In the genomic region with DNA sequence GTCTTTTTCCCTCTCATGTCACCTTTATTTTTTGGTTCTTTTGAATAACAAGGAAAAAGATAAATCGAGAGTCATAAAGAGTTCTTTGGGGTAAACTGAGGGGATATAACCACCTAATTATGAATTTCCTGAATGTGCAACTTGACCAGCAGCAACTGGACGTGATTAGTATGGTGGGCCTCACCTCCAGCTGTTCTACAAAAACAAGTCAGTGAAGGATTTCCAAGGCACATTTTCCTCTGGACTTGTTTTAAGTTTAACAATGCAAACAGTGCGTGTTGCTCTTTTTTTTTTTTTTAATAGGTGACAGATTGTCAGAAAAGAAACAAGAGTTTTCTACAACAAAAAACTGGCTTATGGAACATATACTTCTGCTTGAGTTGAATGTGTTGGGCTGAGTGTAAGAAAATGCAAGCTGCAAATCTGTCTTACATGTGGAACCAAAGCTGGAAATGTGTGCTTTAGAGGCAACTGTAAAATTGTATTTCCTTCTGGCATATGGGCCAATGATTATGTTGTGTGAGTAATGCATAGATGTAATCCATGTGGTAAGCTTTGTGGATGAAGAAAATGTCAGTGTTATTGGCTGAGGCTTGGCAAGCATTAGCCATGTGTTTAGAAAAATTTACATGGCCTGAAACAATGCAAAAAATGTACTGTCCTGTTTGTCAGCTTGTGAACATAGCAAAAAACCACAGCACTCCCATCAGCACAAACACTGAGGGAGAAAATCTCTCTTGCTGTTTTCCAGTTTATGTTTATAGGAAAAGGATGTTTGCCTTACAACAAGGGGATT, we compare ENCODE assay signal across 16 cellular contexts. TPM values are rescaled to one million over a fixed set of nuclear protein-coding genes. Genes with fewer than 3 reads are reported as not detected.
DNase-seq lines count a peak whose midpoint lies in the region; ATAC-seq and TF ChIP-seq lines count a peak whose summit lies in the region.
"Had no signal": no experiment of that assay in that cellular context is flagged by ENCODE, and none has a peak within 500 bp of the region (broad histone marks: within the 10 kb centered on the region; RNA-seq: fewer than 3 reads in every experiment).

No MANE protein-coding gene starts in this region.

- ATAC-seq in T-helper 17 cell: no peak

- H3K36me3 Mint-ChIP-seq in MCF 10A (ENCODE audit: insufficient read depth, unreplicated experiment): peaks cover 7% of the 10 kb centered on the region
- peaks cover 7% of the 10 kb centered on the region for H3K36me3 Mint-ChIP-seq in T-helper 2 cell treated with Interferon-gamma antibody and Interleukin-4, amounts not matched to agents 5 μg/mL and 100 μg/mL, for 36 hours (ENCODE audit: low read depth)
- no peaks in the 10 kb centered on the region for H3K36me3 Mint-ChIP-seq in T-helper 17 cell (ENCODE audit: low read depth)

- H3K9me3 Mint-ChIP-seq in MCF 10A (ENCODE audit: unreplicated experiment): peaks cover 14% of the 10 kb centered on the region
- peaks cover 22% of the 10 kb centered on the region for H3K9me3 Mint-ChIP-seq in T-helper 2 cell treated with Interferon-gamma antibody and Interleukin-4, amounts not matched to agents 5 μg/mL and 100 μg/mL, for 36 hours

- TF ChIP-seq POLR2A in breast epithelium (IDR thresholded peaks at IDR 0.05): no peak

- H3K4me1 ChIP-seq in breast epithelium (no peaks in the 10 kb centered on the region), smooth muscle cell (ENCODE audit: low read depth) (peaks cover 14% of the 10 kb centered on the region)
- H3K4me1 ChIP-seq: prostate gland, testis had no signal

- TF ChIP-seq CTCF in MCF 10A (IDR thresholded peaks at IDR 0.05; ENCODE audit: unreplicated experiment) (no peak), breast epithelium (IDR thresholded peaks at IDR 0.05) (no peak), foreskin fibroblast (IDR thresholded peaks at IDR 0.05; ENCODE audit: low read depth, low read length) (no peak), smooth muscle cell (IDR thresholded peaks at IDR 0.05; ENCODE audit: borderline replicate concordance, insufficient read depth, poor library complexity, severe bottlenecking) (no peak)

- no TSS peak for BruUV-seq in MCF 10A (replicated peaks; lab: Mats Ljungman, UMichigan)

- H3K27ac ChIP-seq in breast epithelium (no peak overlapping the region), smooth muscle cell (ENCODE audit: low read depth) (peak overlapping the region; percentile 88)
- H3K27ac ChIP-seq: prostate gland, testis had no signal

- no peaks in the 10 kb centered on the region for H3K27me3 Mint-ChIP-seq in MCF 10A (ENCODE audit: insufficient read depth, unreplicated experiment)
- no peaks in the 10 kb centered on the region for H3K27me3 Mint-ChIP-seq in T-helper 2 cell treated with Interferon-gamma antibody and Interleukin-4, amounts not matched to agents 5 μg/mL and 100 μg/mL, for 36 hours (ENCODE audit: low read depth)
- H3K27me3 Mint-ChIP-seq in T-helper 17 cell: peaks cover 11% of the 10 kb centered on the region

- no peak overlapping the region for H2AFZ ChIP-seq in smooth muscle cell (ENCODE audit: low read depth)

- H3K4me3 ChIP-seq in breast epithelium (no peak overlapping the region), foreskin fibroblast (ENCODE audit: low read depth in 1 of 2, low read length in 2 of 2) (no peak overlapping the region), smooth muscle cell (no peak overlapping the region)
- H3K4me3 ChIP-seq: prostate gland, testis had no signal

- CTCF ChIA-PET in MCF 10A (lab: Yijun Ruan, JAX): interaction anchor here (0.5 to 0.7 kb wide), 2 partner anchors 303 to 1180 kb away, joined by 3 read pairs; no protein-coding TSS in a partner anchor

- peaks cover 14% of the 10 kb centered on the region for H3F3A ChIP-seq in smooth muscle cell (ENCODE audit: low read depth)

- peak overlapping the region; percentile 54 for H3K4me2 ChIP-seq in smooth muscle cell

- H3K36me3 ChIP-seq in breast epithelium: no peaks in the 10 kb centered on the region
- peaks cover 3% of the 10 kb centered on the region for H3K36me3 ChIP-seq in smooth muscle cell (ENCODE audit: low read depth)
- H3K36me3 ChIP-seq: prostate gland had no signal

- H3K27me3 ChIP-seq in breast epithelium (no peaks in the 10 kb centered on the region), smooth muscle cell (ENCODE audit: low read depth) (no peaks in the 10 kb centered on the region)
- H3K27me3 ChIP-seq: testis had no signal

- intact Hi-C loops in MCF 10A (cut with micrococcal nuclease) (no loop called here), breast epithelium (cut with DNase I; ENCODE audit: low total_unique reads) (no loop called here)

- peak overlapping the region; percentile 4 for H3K9ac ChIP-seq in smooth muscle cell (ENCODE audit: low read depth)

- peak overlapping the region; percentile 8 for H3K27ac Mint-ChIP-seq in MCF 10A (ENCODE audit: low read depth, unreplicated experiment)
- no peak overlapping the region for H3K27ac Mint-ChIP-seq in T-helper 2 cell treated with Interferon-gamma antibody and Interleukin-4, amounts not matched to agents 5 μg/mL and 100 μg/mL, for 36 hours
- no peak overlapping the region for H3K27ac Mint-ChIP-seq in T-helper 17 cell
- H3K27ac Mint-ChIP-seq: activated CD4-positive, alpha-beta T cell treated with anti-CD3 and anti-CD28 coated beads, Interleukin-2, amount 10 ng/mL, durations not matched to agents 24 days and 14 days had no signal

- POLR2A ChIA-PET in MCF 10A (lab: Yijun Ruan, JAX): interaction anchor here (0.5 to 0.7 kb wide), 2 partner anchors 185 to 1734 kb away, joined by 3 to 4 read pairs; a partner anchor contains a TSS

- no peaks in the 10 kb centered on the region for H3K79me2 ChIP-seq in smooth muscle cell (ENCODE audit: low read depth)

- 50% methylated on average over 3 of the region's 3 CpGs for WGBS in smooth muscle cell (ENCODE audit: low lambda C conversion rate)

- H3K4me3 Mint-ChIP-seq in MCF 10A (ENCODE audit: unreplicated experiment): no peak overlapping the region
- H3K4me3 Mint-ChIP-seq in T-helper 2 cell treated with Interferon-gamma antibody and Interleukin-4, amounts not matched to agents 5 μg/mL and 100 μg/mL, for 36 hours: no peak overlapping the region
- H3K4me3 Mint-ChIP-seq in T-helper 17 cell: no peak overlapping the region
- H3K4me3 Mint-ChIP-seq: activated CD4-positive, alpha-beta T cell treated with anti-CD3 and anti-CD28 coated beads, Interleukin-2, amount 10 ng/mL, durations not matched to agents 24 days and 14 days had no signal

- H4K20me1 ChIP-seq in smooth muscle cell (ENCODE audit: low read depth): no peaks in the 10 kb centered on the region

- DNase-seq in MCF 10A (ENCODE audit: unreplicated experiment) (peak; percentile 45), breast epithelium (ENCODE audit: low spot score in 2 of 2) (no peak), amniotic epithelial cell (ENCODE audit: low read depth) (peak; percentile 93), foreskin fibroblast (peak; percentile 86 to 93), smooth muscle cell (lab: John Stamatoyannopoulos, UW; ENCODE audit: unreplicated experiment) (no peak), NCI-H82 treated with DMSO at 0.1 percent for 48 hours (lab: John Stamatoyannopoulos, UW; ENCODE audit: unreplicated experiment) (no peak), T-helper 17 cell (no peak)
- DNase-seq in T-helper 2 cell treated with Interferon-gamma antibody and Interleukin-4, amounts not matched to agents 5 μg/mL and 100 μg/mL, for 36 hours (ENCODE audit: low spot score): no peak
- DNase-seq: activated CD4-positive, alpha-beta T cell treated with anti-CD3 and anti-CD28 coated beads, Interleukin-2, amount 10 ng/mL, durations not matched to agents 24 days and 14 days; activated effector memory CD4-positive, alpha-beta T cell treated with Interleukin-2 at 50 U/mL for 16 hours; DMS79; head of caudate nucleus; NCI-H1417 treated with DMSO at 0.1 percent for 48 hours; NCI-H82; testis had no signal

- H3K4me1 Mint-ChIP-seq in MCF 10A (ENCODE audit: insufficient read depth, unreplicated experiment) (peaks cover 10% of the 10 kb centered on the region), T-helper 17 cell (no peaks in the 10 kb centered on the region)
- H3K4me1 Mint-ChIP-seq in T-helper 2 cell treated with Interferon-gamma antibody and Interleukin-4, amounts not matched to agents 5 μg/mL and 100 μg/mL, for 36 hours (ENCODE audit: low read depth): peaks cover 5% of the 10 kb centered on the region

- H3K9me3 ChIP-seq in breast epithelium (no peaks in the 10 kb centered on the region), smooth muscle cell (replicated peaks; ENCODE audit: low read depth) (no peaks in the 10 kb centered on the region), T-helper 17 cell (ENCODE audit: control insufficient read depth, low read length, poor library complexity, severe bottlenecking) (no peaks in the 10 kb centered on the region)
- H3K9me3 ChIP-seq: prostate gland, testis had no signal

RNA-seq across cellular contexts. Expression of a gene that starts 44.5 kb away (rescaled TPM):
- total RNA-seq in MCF 10A (2022): 149 TPM in 2 replicates
- total RNA-seq in breast epithelium: 100 to 1,000 TPM; 131 to 172 (median 149) TPM
- 265 and 294 TPM in 2 replicates for total RNA-seq in smooth muscle cell
- 149 and 161 TPM in 2 replicates for polyA plus RNA-seq in smooth muscle cell
- total RNA-seq in T-helper 17 cell: 10 to 100 TPM; 27.0 to 41.6 TPM

Comparison
In these comparisons a context has a peak if more than half of its experiments do, and no peak if none do; other contexts are left out.
1. DNase-seq: peak in MCF 10A (single experiment), amniotic epithelial cell (single experiment) and foreskin fibroblast (2 of 2); none in breast epithelium (0 of 2), smooth muscle cell (single experiment), T-helper 2 cell treated with Interferon-gamma antibody and Interleukin-4, amounts not matched to agents 5 μg/mL and 100 μg/mL, for 36 hours (single experiment), NCI-H82 treated with DMSO at 0.1 percent for 48 hours (single experiment) and T-helper 17 cell (0 of 3).